Comparison of ENCODE assay signal across 27 cellular contexts in genomic region chr12:92487138-92487485, GRCh38.
"Had no signal": no experiment of that assay in that cellular context is flagged by ENCODE, and none has a peak within 500 bp of the region (broad histone marks: within the 10 kb centered on the region; RNA-seq: fewer than 3 reads in every experiment).

No MANE protein-coding gene starts in this region.

- H3K4me1 ChIP-seq: vagina had no signal

- H3K27ac Mint-ChIP-seq: activated CD4-positive, alpha-beta T cell treated with anti-CD3 and anti-CD28 coated beads, Interleukin-2, amount 10 ng/mL, durations not matched to agents 7 days and 5 days; activated CD8-positive, alpha-beta T cell treated with anti-CD3 and anti-CD28 coated beads for 36 hours; activated naive CD4-positive, alpha-beta T cell treated with anti-CD3 and anti-CD28 coated beads, Interleukin-2, amount 50 U/mL, for 24 hours; activated naive CD8-positive, alpha-beta T cell treated with anti-CD3 and anti-CD28 coated beads, Interleukin-2, amount 50 U/mL, for 24 hours; activated T-helper 2 cell treated with anti-CD3 and anti-CD28 coated beads, Interferon-gamma antibody, Interleukin-2, Interleukin-4, amounts not matched to agents 10 μg/mL and 5 μg/mL and 100 μg/mL, durations not matched to agents 14 hours and 24 hours and 36 hours; natural killer cell; stimulated activated naive CD8-positive, alpha-beta T cell treated with anti-CD3 and anti-CD28 coated beads, Interleukin-15, amount 100 ng/mL, for 72 hours; type B pancreatic cell had no signal

- H3K4me3 Mint-ChIP-seq: activated CD4-positive, alpha-beta T cell treated with anti-CD3 and anti-CD28 coated beads, Interleukin-2, amount 10 ng/mL, durations not matched to agents 7 days and 5 days; activated CD8-positive, alpha-beta T cell treated with anti-CD3 and anti-CD28 coated beads for 36 hours; activated naive CD4-positive, alpha-beta T cell treated with anti-CD3 and anti-CD28 coated beads, Interleukin-2, amount 50 U/mL, for 24 hours; activated naive CD8-positive, alpha-beta T cell treated with anti-CD3 and anti-CD28 coated beads, Interleukin-2, amount 50 U/mL, for 24 hours; natural killer cell; stimulated activated naive CD8-positive, alpha-beta T cell treated with anti-CD3 and anti-CD28 coated beads, Interleukin-15, amount 100 ng/mL, for 72 hours; type B pancreatic cell had no signal

- H3K36me3 ChIP-seq: vagina had no signal

- ATAC-seq: activated CD8-positive, alpha-beta T cell treated with anti-CD3 and anti-CD28 coated beads for 36 hours; activated naive CD8-positive, alpha-beta T cell treated with anti-CD3 and anti-CD28 coated beads, Interleukin-2, amount 50 U/mL, for 24 hours; esophagus mucosa; left cardiac atrium; natural killer cell; right cardiac atrium; stimulated activated naive CD8-positive, alpha-beta T cell treated with anti-CD3 and anti-CD28 coated beads, Interleukin-15, amount 100 ng/mL, for 72 hours had no signal

- DNase-seq: activated CD4-positive, alpha-beta T cell treated with anti-CD3 and anti-CD28 coated beads for 1 hour; activated CD4-positive, alpha-beta T cell treated with anti-CD3 and anti-CD28 coated beads, Interleukin-2, amount 10 ng/mL, durations not matched to agents 7 days and 5 days; activated CD8-positive, alpha-beta T cell treated with anti-CD3 and anti-CD28 coated beads for 36 hours; activated naive CD8-positive, alpha-beta T cell treated with anti-CD3 and anti-CD28 coated beads, Interleukin-2, amount 50 U/mL, for 24 hours; activated T-cell treated with anti-CD3 and anti-CD28 coated beads, Interleukin-2, amount 50 U/mL, for 48 hours; amygdala; caudate nucleus; cortex of kidney; foreskin fibroblast; head of caudate nucleus; hippocampal formation; left cardiac atrium; mammary epithelial cell; midbrain; natural killer cell; right cardiac atrium; stimulated activated CD4-positive, alpha-beta T cell treated with anti-CD3 and anti-CD28 coated beads, Interleukin-2, amount 100 ng/mL, for 48 hours; stimulated activated naive CD8-positive, alpha-beta T cell treated with anti-CD3 and anti-CD28 coated beads, Interleukin-15, amount 100 ng/mL, for 72 hours; substantia nigra; T-helper 2 cell had no signal

- H3K36me3 Mint-ChIP-seq: type B pancreatic cell had no signal

- H3K9me3 ChIP-seq: vagina had no signal

- FAIRE-seq: endothelial cell of umbilical vein, keratinocyte had no signal

- H3K27me3 Mint-ChIP-seq: activated CD4-positive, alpha-beta T cell treated with anti-CD3 and anti-CD28 coated beads, Interleukin-2, amount 10 ng/mL, durations not matched to agents 7 days and 5 days; activated CD8-positive, alpha-beta T cell treated with anti-CD3 and anti-CD28 coated beads for 36 hours; activated naive CD4-positive, alpha-beta T cell treated with anti-CD3 and anti-CD28 coated beads, Interleukin-2, amount 50 U/mL, for 24 hours; activated naive CD8-positive, alpha-beta T cell treated with anti-CD3 and anti-CD28 coated beads, Interleukin-2, amount 50 U/mL, for 24 hours; stimulated activated naive CD8-positive, alpha-beta T cell treated with anti-CD3 and anti-CD28 coated beads, Interleukin-15, amount 100 ng/mL, for 72 hours; type B pancreatic cell had no signal

- H3K27me3 ChIP-seq: vagina had no signal

- H3K4me3 ChIP-seq: vagina had no signal
